7 cellular contexts compared by ENCODE assay signal in the genomic region with DNA sequence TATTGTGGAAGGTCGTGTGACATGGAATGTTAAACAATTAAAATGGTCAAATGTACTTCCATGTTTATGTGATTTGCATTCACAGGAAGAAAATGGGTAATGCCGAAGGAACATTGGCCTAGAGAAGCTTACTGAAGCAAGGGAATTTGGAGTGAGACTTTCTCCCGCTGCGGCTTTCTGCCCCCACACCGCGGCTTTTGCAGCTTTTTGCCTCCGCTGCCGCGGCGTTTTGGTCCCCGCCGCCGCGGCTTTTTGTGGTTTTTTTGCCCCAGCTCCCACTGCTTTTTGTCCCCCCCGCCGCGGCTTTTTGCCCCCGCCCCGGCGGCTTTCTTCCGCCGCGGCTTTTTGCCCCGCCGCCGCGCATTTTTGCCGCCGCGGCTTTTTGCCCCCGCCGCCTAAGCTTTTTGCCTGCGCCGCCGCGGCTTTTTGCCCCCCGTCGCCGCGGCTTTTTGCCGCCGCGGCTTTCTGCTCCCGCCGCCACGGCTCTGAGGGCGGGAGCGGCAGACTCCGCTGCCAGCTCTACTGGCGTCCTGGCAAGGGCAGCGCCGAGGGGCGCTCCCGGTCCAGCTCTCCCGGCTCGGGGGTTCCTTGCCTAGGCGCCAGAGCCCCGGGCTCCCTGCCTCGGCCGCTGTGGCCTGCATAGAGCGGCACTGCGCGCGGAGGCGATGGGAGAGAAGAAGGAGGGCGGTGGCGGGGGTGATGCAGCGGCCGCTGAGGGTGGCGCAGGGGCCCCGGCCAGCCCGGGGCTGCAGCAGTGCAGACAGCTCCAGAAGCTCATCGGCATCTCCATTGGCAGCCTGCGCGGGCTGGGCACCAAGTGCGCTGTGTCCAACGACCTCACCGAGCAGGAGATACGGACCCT.
DNase-seq lines count a peak whose midpoint lies in the region; FAIRE-seq and TF ChIP-seq lines count a peak whose summit lies in the region.
"Not testable (repeated sequence)": the region's sequence is repeated elsewhere in the genome, so short reads cannot be mapped to it uniquely, and the experiment has no call there.

No MANE protein-coding gene starts in this region.

- H3K9me3 Mint-ChIP-seq in astrocyte (ENCODE audit: unreplicated experiment): not testable (repeated sequence)

- peak overlapping the region; percentile 39 for H3K4me3 ChIP-seq in LNCaP clone FGC (ENCODE audit: low read depth, low read length)
- peak overlapping the region; percentile 28 for H3K4me3 ChIP-seq in NT2/D1 (ENCODE audit: insufficient read length, low read depth)
- not testable (repeated sequence) for H3K4me3 ChIP-seq in astrocyte (ENCODE audit: insufficient read depth, low read depth, low read length); trophoblast cell (ENCODE audit: low read depth, low read length)
- H3K4me3 ChIP-seq in fibroblast of the aortic adventitia (ENCODE audit: low read depth, low read length): peak overlapping the region; percentile 31

- peak; percentile 28 for DNase-seq in Daoy (ENCODE audit: low read depth)
- DNase-seq in LNCaP clone FGC (ENCODE audit: low read depth); NT2/D1 (ENCODE audit: low read depth, low spot score); astrocyte (ENCODE audit: low read depth); fibroblast of the aortic adventitia (ENCODE audit: low read depth); trophoblast cell: not testable (repeated sequence)
- peak; percentile 1 for DNase-seq in left kidney (ENCODE audit: low read depth, low spot score)

- not testable (repeated sequence) for H3K27me3 ChIP-seq in NT2/D1 (ENCODE audit: insufficient read depth, insufficient read length); astrocyte (ENCODE audit: insufficient read depth, low read length); trophoblast cell (ENCODE audit: insufficient read depth, low read length)

- H3K4me1 Mint-ChIP-seq in astrocyte (ENCODE audit: low read depth, unreplicated experiment): not testable (repeated sequence)

- H3K4me1 ChIP-seq in NT2/D1 (ENCODE audit: insufficient read depth, insufficient read length); astrocyte (ENCODE audit: insufficient read depth, low read length); trophoblast cell (ENCODE audit: control insufficient read depth in 1 of 2, insufficient read depth in 2 of 2, low read length in 2 of 2): not testable (repeated sequence)

- H3K4ac ChIP-seq in trophoblast cell (ENCODE audit: low read depth, low read length): not testable (repeated sequence)

- not testable (repeated sequence) for H2AFZ ChIP-seq in astrocyte (ENCODE audit: low read depth, low read length); trophoblast cell (ENCODE audit: insufficient read depth, low read length, poor library complexity)

- H3K4me2 ChIP-seq in astrocyte (ENCODE audit: low read length): peak overlapping the region; percentile 58
- H3K4me2 ChIP-seq in trophoblast cell (ENCODE audit: low read length): peak overlapping the region; percentile 39

- not testable (repeated sequence) for TF ChIP-seq CTCF in LNCaP clone FGC (IDR thresholded peaks at IDR 0.05; ENCODE audit: control insufficient read depth, extremely low read depth, insufficient read depth); astrocyte (IDR thresholded peaks at IDR 0.05; ENCODE audit: insufficient read depth, low read depth, low read length); fibroblast of the aortic adventitia (IDR thresholded peaks at IDR 0.05; ENCODE audit: insufficient read depth, low read length)

- H3K27ac Mint-ChIP-seq in astrocyte (ENCODE audit: unreplicated experiment): not testable (repeated sequence)

- H2BK12ac ChIP-seq in trophoblast cell (ENCODE audit: low read length): not testable (repeated sequence)

- H3K36me3 Mint-ChIP-seq in astrocyte (ENCODE audit: low read depth, unreplicated experiment): not testable (repeated sequence)

- not testable (repeated sequence) for H3K79me2 ChIP-seq in astrocyte (ENCODE audit: insufficient read depth, low read length); trophoblast cell (ENCODE audit: control insufficient read depth, insufficient read depth, low read length, poor library complexity)

- not testable (repeated sequence) for H4K12ac ChIP-seq in trophoblast cell (ENCODE audit: low read depth, low read length)

- H3K4me3 Mint-ChIP-seq in astrocyte (ENCODE audit: unreplicated experiment): not testable (repeated sequence)

- H3K27ac ChIP-seq in astrocyte (ENCODE audit: low read depth, low read length); trophoblast cell (ENCODE audit: low read depth, low read length): not testable (repeated sequence)

- H2BK120ac ChIP-seq in trophoblast cell (ENCODE audit: insufficient read depth, low read length, poor library complexity): not testable (repeated sequence)

- not testable (repeated sequence) for H3K18ac ChIP-seq in trophoblast cell (ENCODE audit: low read length)

- H3K9me3 ChIP-seq in NT2/D1 (ENCODE audit: insufficient read depth, low read length); astrocyte (ENCODE audit: insufficient read depth, low read depth, low read length); trophoblast cell (ENCODE audit: insufficient read depth, low read depth, low read length): not testable (repeated sequence)

- not testable (repeated sequence) for H3K79me1 ChIP-seq in trophoblast cell (ENCODE audit: low read length)

- no CpG with 5 or more reads among the region's 79 CpGs for WGBS in trophoblast cell (ENCODE audit: extremely low coverage, insufficient coverage, insufficient read length)

- H2BK5ac ChIP-seq in trophoblast cell (ENCODE audit: low read depth, low read length, poor library complexity): not testable (repeated sequence)

- H4K91ac ChIP-seq in trophoblast cell (ENCODE audit: low read depth, low read length): not testable (repeated sequence)

- H3K9ac ChIP-seq in NT2/D1 (ENCODE audit: insufficient read length, low read depth); astrocyte (ENCODE audit: low read length); trophoblast cell (ENCODE audit: low read length): not testable (repeated sequence)

- FAIRE-seq in astrocyte (lab: Jason Lieb, UNC): not testable (repeated sequence)

- not testable (repeated sequence) for H4K20me1 ChIP-seq in astrocyte (ENCODE audit: insufficient read depth, low read length)

- H3K36me3 ChIP-seq in NT2/D1 (ENCODE audit: insufficient read depth, insufficient read length, low read length); astrocyte (ENCODE audit: insufficient read depth, low read length); trophoblast cell (ENCODE audit: control insufficient read depth in 1 of 2, insufficient read depth in 2 of 2, low read length in 2 of 2): not testable (repeated sequence)

- not testable (repeated sequence) for H3K14ac ChIP-seq in trophoblast cell (ENCODE audit: low read length)

- H2AK5ac ChIP-seq in trophoblast cell (ENCODE audit: low read length): not testable (repeated sequence)

- not testable (repeated sequence) for H3K23ac ChIP-seq in trophoblast cell (ENCODE audit: low read length)

- H4K8ac ChIP-seq in trophoblast cell (ENCODE audit: low read depth, low read length): not testable (repeated sequence)

- not testable (repeated sequence) for H3K27me3 Mint-ChIP-seq in astrocyte (ENCODE audit: low read depth, unreplicated experiment)
